In genomic region chr15:50425219-50425618, GRCh38 we compare ENCODE assay signal across 8 cellular contexts. TPM values are rescaled to one million over a fixed set of nuclear protein-coding genes. Genes with fewer than 3 reads are reported as not detected.
A peak's percentile ranks its signal among the peaks of the same experiment; 100 is the strongest.
DNase-seq lines count a peak whose midpoint lies in the region; ATAC-seq and TF ChIP-seq lines count a peak whose summit lies in the region.

No MANE protein-coding gene starts in this region.

- H3K4me1 ChIP-seq in KMS-11 (ENCODE audit: low read depth, poor library complexity, severe bottlenecking) (peaks cover 18% of the 10 kb centered on the region), colonic mucosa (peaks cover 2% of the 10 kb centered on the region)

- H4K20me1 ChIP-seq in KMS-11 (ENCODE audit: insufficient read depth): no peaks in the 10 kb centered on the region

- peak; percentile 9 for DNase-seq in AG10803 (ENCODE audit: low read depth)
- DNase-seq in colonic mucosa: no peak
- DNase-seq in naive B cell: no peak
- no peak for DNase-seq in NCI-H345 (lab: John Stamatoyannopoulos, UW)
- no peak for DNase-seq in NCI-H1436 (lab: John Stamatoyannopoulos, UW)

- H3K36me3 ChIP-seq in KMS-11 (ENCODE audit: insufficient read depth) (no peaks in the 10 kb centered on the region), colonic mucosa (no peaks in the 10 kb centered on the region)

- H3K79me2 ChIP-seq in KMS-11 (ENCODE audit: insufficient read depth, low read depth): peaks cover 56% of the 10 kb centered on the region

- H3K9ac ChIP-seq in KMS-11: peak overlapping the region; percentile 65; the same call in 1 of the 2 replicates
- H3K9ac ChIP-seq in colonic mucosa (ENCODE audit: low read depth in 2 of 2, low read length in 2 of 2): peak overlapping the region; percentile 63 to 88

- peaks cover 17 to 59% (median 27%) of the 10 kb centered on the region in 3 donors for H3K4me1 Mint-ChIP-seq in naive B cell

- H3K27me3 ChIP-seq in KMS-11 (ENCODE audit: insufficient read depth, low read depth) (no peaks in the 10 kb centered on the region), colonic mucosa (no peaks in the 10 kb centered on the region)

- no peaks in the 10 kb centered on the region for H3K27me3 Mint-ChIP-seq in naive B cell

- ATAC-seq in naive B cell (ENCODE audit: low read depth in 2 of 2) (no peak), GM19395 (IDR thresholded peaks at IDR 0.05; ENCODE audit: unreplicated experiment) (no peak), GM19452 (IDR thresholded peaks at IDR 0.05; ENCODE audit: unreplicated experiment) (no peak)

- H3K4me3 Mint-ChIP-seq in naive B cell: peak overlapping the region; percentile 92 to 100 (median 97)

- no peaks in the 10 kb centered on the region for H3K36me3 Mint-ChIP-seq in naive B cell

- TF ChIP-seq CTCF in AG10803 (conservative IDR thresholded peaks at IDR 0.05; ENCODE audit: low read length) (no peak), KMS-11 (conservative IDR thresholded peaks at IDR 0.05; ENCODE audit: low read depth, low read length) (no peak), colonic mucosa (IDR thresholded peaks at IDR 0.05) (no peak)

- no peak overlapping the region for H2AFZ ChIP-seq in KMS-11 (ENCODE audit: low read depth)

- H3K9me3 Mint-ChIP-seq in naive B cell: no peaks in the 10 kb centered on the region

- intact Hi-C loops in colonic mucosa (cut with DNase I): no loop called here

- no peaks in the 10 kb centered on the region for H3K9me3 ChIP-seq in colonic mucosa

- H3K27ac ChIP-seq in KMS-11 (peak overlapping the region; percentile 58; the same call in 1 of the 2 replicates), colonic mucosa (peak overlapping the region; percentile 88)

- H3K4me3 ChIP-seq in AG10803 (ENCODE audit: low read length): peak overlapping the region; percentile 98
- no peak overlapping the region for H3K4me3 ChIP-seq in KMS-11 (IDR thresholded peaks at IDR 0.05; ENCODE audit: insufficient read depth, low read depth, low read length)
- H3K4me3 ChIP-seq in colonic mucosa: peak overlapping the region; percentile 75

- H3K4me2 ChIP-seq in KMS-11: peak overlapping the region; percentile 96

- H3K27ac Mint-ChIP-seq in naive B cell: peak overlapping the region; percentile 96 to 100 (median 99)

RNA-seq across cellular contexts. Expression of gene USP8, which starts 1.0 kb away (rescaled TPM):
- 10 to 100 TPM; 54.4 to 98.9 TPM for total RNA-seq in colonic mucosa
- 10 to 100 TPM; 62.0 to 87.5 (median 70.8) TPM for polyA plus RNA-seq in naive B cell (ENCODE audit: low read depth in 6 of 6)
